In the genomic region with DNA sequence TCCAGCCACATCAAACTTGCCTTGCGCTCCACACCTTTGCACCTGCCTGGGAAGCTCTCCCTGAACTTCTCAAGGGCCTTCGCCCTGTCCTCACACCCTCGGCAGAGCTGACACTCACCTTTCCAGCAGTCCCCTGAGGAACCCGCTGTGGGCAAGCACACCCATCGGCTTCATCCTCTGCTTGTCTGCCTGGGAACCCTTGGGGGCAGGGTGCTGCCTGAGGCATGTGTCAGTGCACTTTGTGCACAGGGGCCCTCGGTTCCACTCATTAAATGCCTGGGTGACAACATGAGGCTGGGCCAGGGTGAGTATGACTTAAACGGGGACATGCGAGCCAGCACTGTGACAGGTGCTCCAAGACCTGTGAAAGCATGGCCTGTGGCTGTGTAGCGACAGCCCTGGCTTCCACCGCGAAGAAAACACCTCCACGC, we compare ENCODE assay signal across 1 cellular context.
TF ChIP-seq lines count a peak whose summit lies in the region.

No MANE protein-coding gene starts in this region.

TF ChIP-seq in H1, 55 proteins besides CTCF, POLR2A, EP300 and RAD21:
- TF ChIP-seq KDM1A (IDR thresholded peaks at IDR 0.05; ENCODE audit: borderline replicate concordance, low read length) (no peak), TEAD4 (IDR thresholded peaks at IDR 0.05; ENCODE audit: low read depth, low read length) (no peak), NRF1 (IDR thresholded peaks at IDR 0.05; ENCODE audit: low read depth, low read length) (no peak), TBP (IDR thresholded peaks at IDR 0.05; ENCODE audit: low read depth, low read length) (no peak), SUZ12 (IDR thresholded peaks at IDR 0.05; ENCODE audit: low read length) (no peak), PHF8 (conservative IDR thresholded peaks at IDR 0.05; ENCODE audit: low read depth, low read length) (no peak), USF2 (IDR thresholded peaks at IDR 0.05; ENCODE audit: low read length) (no peak), CHD2 (IDR thresholded peaks at IDR 0.05; ENCODE audit: low read length) (no peak), SP1 (IDR thresholded peaks at IDR 0.05; ENCODE audit: low read depth, low read length) (no peak), GTF2F1 (IDR thresholded peaks at IDR 0.05; ENCODE audit: borderline replicate concordance, low read depth, low read length) (no peak), ZNF274 (IDR thresholded peaks at IDR 0.05; ENCODE audit: borderline replicate concordance, extremely low read depth, low read length) (no peak), JUN (IDR thresholded peaks at IDR 0.05; ENCODE audit: low read depth, low read length) (no peak), POLR2AphosphoS5 (IDR thresholded peaks at IDR 0.05; ENCODE audit: low read depth, low read length) (no peak), CHD7 (IDR thresholded peaks at IDR 0.05; ENCODE audit: insufficient replicate concordance, low read length) (no peak), FOSL1 (IDR thresholded peaks at IDR 0.05; ENCODE audit: insufficient read depth, low read depth, low read length) (no peak), TAF7 (optimal IDR thresholded peaks at IDR 0.05; ENCODE audit: borderline replicate concordance, low read depth, low read length) (no peak)
